Comparison of ENCODE assay signal across 31 cellular contexts in the genomic region with DNA sequence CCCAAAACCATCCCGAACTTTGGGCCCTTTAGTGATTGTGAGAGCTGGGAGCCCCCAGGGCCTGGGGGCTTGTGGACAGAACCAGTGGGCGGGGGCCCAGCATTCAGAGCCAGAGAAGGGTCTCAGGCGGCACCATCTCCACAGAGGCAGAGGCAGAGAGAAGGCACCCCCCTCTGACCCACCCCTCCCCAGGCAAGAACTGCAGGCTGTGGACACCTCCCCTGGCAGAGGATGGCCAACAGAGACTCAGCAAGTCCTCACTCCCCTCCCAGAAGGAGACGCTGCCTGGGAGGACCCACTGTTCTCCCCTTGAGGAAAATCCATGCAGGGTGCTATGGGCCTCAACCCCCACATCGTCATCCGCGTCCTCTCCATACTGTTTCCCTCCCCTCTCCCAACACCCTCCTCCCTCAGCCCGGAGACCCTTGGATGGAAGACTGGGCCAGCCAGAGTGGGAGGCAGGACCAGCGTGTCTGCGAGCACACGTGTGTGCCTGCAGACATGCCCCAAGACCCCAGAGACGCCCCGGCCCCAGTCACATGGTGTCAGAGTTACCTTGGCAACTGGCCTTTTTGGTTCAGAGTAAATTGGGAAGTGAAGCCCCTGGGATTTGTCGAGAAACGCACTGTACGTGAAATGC. TPM values are rescaled to one million over a fixed set of nuclear protein-coding genes. Genes with fewer than 3 reads are reported as not detected.
"Had no signal": no experiment of that assay in that cellular context is flagged by ENCODE, and none has a peak within 500 bp of the region (broad histone marks: within the 10 kb centered on the region; RNA-seq: fewer than 3 reads in every experiment).

No MANE protein-coding gene starts in this region.

- H3K9me3 ChIP-seq: adrenal gland, body of pancreas, esophagus muscularis mucosa, gastrocnemius medialis had no signal

- DNase-seq: activated CD4-positive, alpha-beta memory T cell treated with anti-CD3 and anti-CD28 coated beads for 36 hours; activated CD4-positive, alpha-beta T cell treated with anti-CD3 and anti-CD28 coated beads for 36 hours; activated CD4-positive, alpha-beta T cell treated with anti-CD3 and anti-CD28 coated beads, Interleukin-2, amount 10 ng/mL, durations not matched to agents 24 days and 14 days; activated CD4-positive, CD25-positive, alpha-beta regulatory T cell; activated CD4-positive, CD25-positive, alpha-beta regulatory T cell treated with anti-CD3 and anti-CD28 coated beads, Interleukin-2, amount 50 U/mL, for 72 hours; activated CD8-positive, alpha-beta T cell treated with anti-CD3 and anti-CD28 coated beads, Interleukin-2, amount 10 ng/mL, durations not matched to agents 7 days and 5 days; activated gamma-delta T cell treated with Interleukin-2 at 50 U/mL for 16 hours; activated naive CD4-positive, alpha-beta T cell treated with anti-CD3 and anti-CD28 coated beads for 36 hours; activated naive CD8-positive, alpha-beta T cell treated with anti-CD3 and anti-CD28 coated beads for 36 hours; activated naive CD8-positive, alpha-beta T cell treated with anti-CD3 and anti-CD28 coated beads, Interleukin-2, amount 50 U/mL, for 24 hours; activated T-cell treated with anti-CD3 and anti-CD28 coated beads, Interleukin-2, amount 50 U/mL, for 1 hour; activated T-cell treated with anti-CD3 and anti-CD28 coated beads, Interleukin-2, amount 50 U/mL, for 48 hours; adrenal gland; amygdala; body of pancreas; caudate nucleus; cortex of kidney; dermis blood vessel endothelial cell; effector CD4-positive, alpha-beta T cell; effector memory CD8-positive, alpha-beta T cell; erythroblast; foreskin keratinocyte; gastrocnemius medialis; T-helper 2 cell had no signal

- H3K4me3 ChIP-seq: adrenal gland, body of pancreas, esophagus muscularis mucosa, gastrocnemius medialis had no signal

- H3K27ac ChIP-seq: adrenal gland, body of pancreas, esophagus muscularis mucosa, foreskin keratinocyte, gastrocnemius medialis had no signal

- H3K27me3 ChIP-seq: adrenal gland, body of pancreas, esophagus muscularis mucosa, gastrocnemius medialis had no signal

- ATAC-seq: activated CD4-positive, alpha-beta T cell treated with anti-CD3 and anti-CD28 coated beads for 36 hours; activated CD8-positive, alpha-beta T cell treated with anti-CD3 and anti-CD28 coated beads, Interleukin-2, amount 10 ng/mL, durations not matched to agents 7 days and 5 days; activated naive CD8-positive, alpha-beta T cell treated with anti-CD3 and anti-CD28 coated beads, Interleukin-2, amount 50 U/mL, for 24 hours; body of pancreas; effector memory CD8-positive, alpha-beta T cell; foreskin keratinocyte; gastrocnemius medialis had no signal

- H3K4me1 ChIP-seq: adrenal gland, body of pancreas, esophagus muscularis mucosa, foreskin keratinocyte, gastrocnemius medialis had no signal

- H3K36me3 ChIP-seq: adrenal gland, esophagus muscularis mucosa, gastrocnemius medialis had no signal

RNA-seq across cellular contexts. Expression of gene KCNC1, which starts 42.6 kb away (rescaled TPM):
- total RNA-seq: activated CD4-positive, alpha-beta memory T cell treated with anti-CD3 and anti-CD28 coated beads for 36 hours; activated CD4-positive, alpha-beta T cell treated with anti-CD3 and anti-CD28 coated beads for 36 hours; activated CD4-positive, alpha-beta T cell treated with anti-CD3 and anti-CD28 coated beads, Interleukin-2, amount 10 ng/mL, durations not matched to agents 24 days and 14 days; activated CD8-positive, alpha-beta memory T cell treated with anti-CD3 and anti-CD28 coated beads for 36 hours; activated CD8-positive, alpha-beta T cell treated with anti-CD3 and anti-CD28 coated beads, Interleukin-2, amount 10 ng/mL, durations not matched to agents 7 days and 5 days; activated naive CD4-positive, alpha-beta T cell treated with anti-CD3 and anti-CD28 coated beads for 36 hours; activated naive CD8-positive, alpha-beta T cell treated with anti-CD3 and anti-CD28 coated beads for 36 hours; activated T-helper 1 cell treated with anti-CD3 and anti-CD28 coated beads, Interleukin-12 subunit alpha, Interleukin-12 subunit beta, Interleukin-2, Interleukin-4 antibody, amounts not matched to agents 30 ng/mL and 10 ng/mL and 1 ng/mL, durations not matched to agents 14 hours and 24 hours and 36 hours; activated T-helper 2 cell treated with anti-CD3 and anti-CD28 coated beads, Interferon-gamma antibody, Interleukin-2, Interleukin-4, amounts not matched to agents 10 μg/mL and 5 μg/mL and 100 μg/mL, durations not matched to agents 14 hours and 24 hours and 36 hours; aorta; dermis blood vessel endothelial cell; esophagus muscularis mucosa; foreskin keratinocyte; T-helper 1 cell treated with Interleukin-12 subunit alpha and Interleukin-12 subunit beta and Interleukin-4 antibody, amounts not matched to agents 30 ng/mL and 1 ng/mL, for 36 hours had no signal
- polyA plus RNA-seq: aorta, foreskin keratinocyte had no signal

RNA-seq across cellular contexts. Expression of gene MYOD1, which starts 57.8 kb away (rescaled TPM):
- total RNA-seq: activated CD4-positive, alpha-beta memory T cell treated with anti-CD3 and anti-CD28 coated beads for 36 hours; activated CD4-positive, alpha-beta T cell treated with anti-CD3 and anti-CD28 coated beads for 36 hours; activated CD4-positive, alpha-beta T cell treated with anti-CD3 and anti-CD28 coated beads, Interleukin-2, amount 10 ng/mL, durations not matched to agents 24 days and 14 days; activated CD8-positive, alpha-beta memory T cell treated with anti-CD3 and anti-CD28 coated beads for 36 hours; activated CD8-positive, alpha-beta T cell treated with anti-CD3 and anti-CD28 coated beads, Interleukin-2, amount 10 ng/mL, durations not matched to agents 7 days and 5 days; activated naive CD4-positive, alpha-beta T cell treated with anti-CD3 and anti-CD28 coated beads for 36 hours; activated naive CD8-positive, alpha-beta T cell treated with anti-CD3 and anti-CD28 coated beads for 36 hours; activated T-helper 1 cell treated with anti-CD3 and anti-CD28 coated beads, Interleukin-12 subunit alpha, Interleukin-12 subunit beta, Interleukin-2, Interleukin-4 antibody, amounts not matched to agents 30 ng/mL and 10 ng/mL and 1 ng/mL, durations not matched to agents 14 hours and 24 hours and 36 hours; activated T-helper 2 cell treated with anti-CD3 and anti-CD28 coated beads, Interferon-gamma antibody, Interleukin-2, Interleukin-4, amounts not matched to agents 10 μg/mL and 5 μg/mL and 100 μg/mL, durations not matched to agents 14 hours and 24 hours and 36 hours; adrenal gland; aorta; body of pancreas; chondrocyte; dermis blood vessel endothelial cell; esophagus muscularis mucosa; foreskin keratinocyte; T-helper 1 cell treated with Interleukin-12 subunit alpha and Interleukin-12 subunit beta and Interleukin-4 antibody, amounts not matched to agents 30 ng/mL and 1 ng/mL, for 36 hours had no signal
- polyA plus RNA-seq: adrenal gland, aorta, foreskin keratinocyte had no signal
